Comparison of ENCODE assay signal across 7 cellular contexts in the genomic region with DNA sequence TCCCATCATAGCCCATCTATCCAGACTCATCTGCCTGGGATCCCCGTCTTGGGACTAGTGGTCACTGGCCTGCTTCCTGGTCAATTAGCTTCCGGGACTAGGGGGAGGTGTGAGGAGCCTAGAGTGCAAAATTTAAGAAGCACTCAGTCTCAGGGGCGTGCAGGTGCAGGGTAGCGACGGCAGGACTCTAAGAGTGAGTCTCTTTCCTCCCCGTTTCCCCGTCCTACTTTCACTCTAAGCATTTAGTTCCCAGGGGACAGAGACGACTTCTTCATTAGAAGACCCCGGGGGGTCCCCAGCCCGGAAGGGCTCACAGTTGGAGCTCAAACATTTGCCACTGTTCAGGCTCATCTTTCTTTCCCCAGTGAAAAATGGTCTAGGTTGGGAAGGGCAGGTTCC. TPM values are rescaled to one million over a fixed set of nuclear protein-coding genes. Genes with fewer than 3 reads are reported as not detected.
DNase-seq lines count a peak whose midpoint lies in the region; ATAC-seq and TF ChIP-seq lines count a peak whose summit lies in the region.

No MANE protein-coding gene starts in this region.

- BruUV-seq in PC-3 (replicated peaks; lab: Mats Ljungman, UMichigan) = TSS peak; percentile 87

- ATAC-seq in GM21723 (IDR thresholded peaks at IDR 0.05; ENCODE audit: unreplicated experiment) = peak; percentile 4
- ATAC-seq in PC-3 = no peak
- ATAC-seq in left colon = no peak

- TF ChIP-seq CTCF in PC-3 (conservative IDR thresholded peaks at IDR 0.05; ENCODE audit: low read depth, low read length) (no peak), fibroblast of mammary gland (conservative IDR thresholded peaks at IDR 0.05; ENCODE audit: control insufficient read depth, insufficient read depth, low read depth, low read length) (no peak)

- H3K27ac ChIP-seq in PC-3 (ENCODE audit: low read length) = no peak overlapping the region
- peak overlapping the region in 16 of 21 experiments; percentile 32 to 95 (median 86) for H3K27ac ChIP-seq in skin epidermis

- no peaks in the 10 kb centered on the region; the same call in 1 of the 2 replicates for H3K4me1 ChIP-seq in PC-3 (ENCODE audit: insufficient read depth, low read length)

- H3K9me2 ChIP-seq in PC-3 (replicated peaks; ENCODE audit: low read length) = no peaks in the 10 kb centered on the region

- H4K20me1 ChIP-seq in PC-3 (ENCODE audit: low read length) = no peaks in the 10 kb centered on the region

- intact Hi-C loops in PC-3 (cut with micrococcal nuclease) (no loop called here), left colon (cut with DNase I, micrococcal nuclease) (loop anchor here in 1 of 2 donors (10.0 kb wide), 1 partner anchor 521 kb away; no protein-coding TSS in a partner anchor)

- peak overlapping the region; percentile 97 for H3K4me2 ChIP-seq in PC-3 (ENCODE audit: low read length)

- H3K36me3 ChIP-seq in PC-3 (ENCODE audit: low read depth, low read length) = peaks cover 8% of the 10 kb centered on the region

- no peaks in the 10 kb centered on the region for H3F3A ChIP-seq in PC-3 (ENCODE audit: low read length, unreplicated experiment)

- POLR2A ChIA-PET in PC-3 (lab: Charles Lee; ENCODE audit: unreplicated experiment) = interaction anchor here (0.6 kb wide), 1 partner anchor 536 kb away, joined by 3 read pairs; no protein-coding TSS in a partner anchor

- DNase-seq in PC-3 (no peak), fibroblast of mammary gland (ENCODE audit: low read depth) (no peak), amygdala (lab: John Stamatoyannopoulos, UW) (no peak), left colon (no peak), foreskin melanocyte (no peak)

- H3K9ac ChIP-seq in PC-3 (ENCODE audit: low read length) = peak overlapping the region; percentile 76; the same call in 1 of the 2 replicates

- H3K4me3 ChIP-seq in PC-3 (ENCODE audit: low read length) (peak overlapping the region; percentile 93), fibroblast of mammary gland (ENCODE audit: control insufficient read depth, low read depth, low read length) (peak overlapping the region; percentile 85), skin epidermis (peak overlapping the region; percentile 78 to 95 (median 91))

- peak overlapping the region; percentile 85 for H2AFZ ChIP-seq in PC-3 (ENCODE audit: low read length)

- no peaks in the 10 kb centered on the region for H3K9me3 ChIP-seq in PC-3 (ENCODE audit: low read length)

- H3K79me2 ChIP-seq in PC-3 (ENCODE audit: low read length) = peaks cover 40% of the 10 kb centered on the region

- H3K27me3 ChIP-seq in PC-3 (ENCODE audit: low read length) = peaks cover 8% of the 10 kb centered on the region; the same call in 1 of the 2 replicates

- CTCF ChIA-PET in PC-3 (lab: Charles Lee) = no interaction called here

RNA-seq across cellular contexts. Expression of gene ZNHIT3, which starts 0.7 kb away (rescaled TPM):
- total RNA-seq in PC-3 (2014; rRNA removed) (27.5 and 37.9 TPM in 2 replicates), left colon (10 to 100 TPM; 23.8 to 25.7 TPM)

RNA-seq across cellular contexts. Expression of gene MYO19, which starts 48.9 kb away (rescaled TPM):
- total RNA-seq in PC-3 (2014; rRNA removed) = 128 and 143 TPM in 2 replicates
- total RNA-seq in left colon = 10 to 100 TPM; 68.4 to 99.3 TPM

RNA-seq across cellular contexts. Expression of gene PIGW, which starts 49.0 kb away (rescaled TPM):
- total RNA-seq in PC-3 (2014; rRNA removed) (8.0 and 11.1 TPM in 2 replicates), left colon (1 to 10 TPM; 6.0 to 9.3 TPM)

RNA-seq across cellular contexts. Expression of gene GGNBP2, which starts 58.9 kb away (rescaled TPM):
- total RNA-seq in PC-3 (2014; rRNA removed) (33.0 and 40.5 TPM in 2 replicates), left colon (10 to 100 TPM; 76.4 to 86.7 TPM)
